8 cellular contexts compared by ENCODE assay signal in the genomic region with DNA sequence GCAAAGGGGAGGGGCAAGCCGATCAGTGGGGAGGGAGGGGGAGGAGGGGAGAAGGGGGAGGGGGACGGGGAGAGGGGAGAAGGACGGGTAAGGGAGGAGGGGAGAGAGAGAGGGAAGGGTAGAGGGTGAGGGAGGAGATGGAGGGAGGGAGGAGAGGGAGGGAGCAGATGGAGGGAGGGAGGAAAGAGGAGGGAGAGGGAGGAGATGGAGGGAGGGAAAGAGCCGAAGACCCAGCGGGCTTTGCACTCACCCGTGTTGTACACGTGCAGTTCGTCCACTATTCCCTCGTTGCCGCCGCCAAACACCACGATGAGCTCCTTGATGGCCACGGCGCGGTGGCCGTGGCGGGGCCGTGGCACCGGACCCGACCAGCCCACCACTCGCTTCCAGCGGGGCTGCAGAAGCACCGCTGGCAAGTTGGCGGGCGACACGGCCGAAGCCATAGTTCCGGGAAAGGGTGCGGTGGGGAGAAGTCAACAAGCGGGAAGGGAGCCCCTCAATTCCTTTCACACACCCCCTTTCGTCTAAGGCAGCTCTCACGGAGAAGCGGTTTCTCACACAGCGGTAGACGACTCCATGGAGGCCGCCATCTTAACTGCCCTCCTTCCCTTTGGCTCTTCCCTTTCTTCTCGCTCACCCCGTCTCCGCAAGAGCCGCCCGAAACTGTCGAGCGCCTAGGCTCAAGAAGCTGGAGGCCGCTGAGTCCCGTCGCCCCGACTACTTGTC. TPM values are rescaled to one million over a fixed set of nuclear protein-coding genes. Genes with fewer than 3 reads are reported as not detected.
DNase-seq lines count a peak whose midpoint lies in the region; ATAC-seq and TF ChIP-seq lines count a peak whose summit lies in the region.

No MANE protein-coding gene starts in this region.

- H3K4me3 Mint-ChIP-seq in Calu3 (ENCODE audit: low read depth, unreplicated experiment) (peak overlapping the region; percentile 89), activated B cell treated with CpG ODN at 0.5 μM for 24 hours (peak overlapping the region; percentile 100), nephron (peak overlapping the region; percentile 96 to 100 (median 100))

- DNase-seq in Calu3 (peak; percentile 13), NCI-H1105 treated with DMSO at 0.1 percent for 48 hours (lab: John Stamatoyannopoulos, UW) (peak; percentile 69), activated B cell treated with CpG ODN at 0.5 μM for 24 hours (no peak), fibroblast of mammary gland (ENCODE audit: low read depth) (peak; percentile 79)

- ATAC-seq in GM21723 (IDR thresholded peaks at IDR 0.05; ENCODE audit: unreplicated experiment) (peak; percentile 10), activated B cell treated with CpG ODN at 0.5 μM for 24 hours (ENCODE audit: low read depth) (peak; percentile 5), GM19463 (IDR thresholded peaks at IDR 0.05; ENCODE audit: unreplicated experiment) (no peak), HG02973 (IDR thresholded peaks at IDR 0.05; ENCODE audit: unreplicated experiment) (no peak)

- H3K9me3 Mint-ChIP-seq in Calu3 (ENCODE audit: low read depth, unreplicated experiment) (no peaks in the 10 kb centered on the region), activated B cell treated with CpG ODN at 0.5 μM for 24 hours (no peaks in the 10 kb centered on the region), nephron (no peaks in the 10 kb centered on the region)

- peaks cover 64% of the 10 kb centered on the region for H3K36me3 Mint-ChIP-seq in Calu3 (ENCODE audit: insufficient read depth, unreplicated experiment)
- peaks cover 17% of the 10 kb centered on the region for H3K36me3 Mint-ChIP-seq in activated B cell treated with CpG ODN at 0.5 μM for 24 hours (ENCODE audit: low read depth)
- peaks cover 6% of the 10 kb centered on the region for H3K36me3 Mint-ChIP-seq in nephron (ENCODE audit: low read depth)

- POLR2A ChIA-PET in activated B cell treated with CpG ODN at 0.5 μM for 24 hours (lab: Charles Lee): interaction anchor here (0.5 to 8.1 kb wide), 24 partner anchors 9 to 1012 kb away, joined by 3 to 114 read pairs (median 4); partner anchors contain the start of genes ARHGAP4, EMD, IDH3G and IRAK1

- BruUV-seq in Calu3 (replicated peaks; lab: Mats Ljungman, UMichigan): TSS peak; percentile 58

- peak overlapping the region; percentile 95 for H3K4me3 ChIP-seq in fibroblast of mammary gland (ENCODE audit: control insufficient read depth, low read depth, low read length)

- peak overlapping the region; percentile 98 for H3K27ac Mint-ChIP-seq in Calu3 (ENCODE audit: unreplicated experiment)
- peak overlapping the region; percentile 100 for H3K27ac Mint-ChIP-seq in activated B cell treated with CpG ODN at 0.5 μM for 24 hours
- H3K27ac Mint-ChIP-seq in nephron: peak overlapping the region; percentile 99 to 100 (median 100)

- peaks cover 34% of the 10 kb centered on the region for H3K4me1 Mint-ChIP-seq in Calu3 (ENCODE audit: low read depth, unreplicated experiment)
- H3K4me1 Mint-ChIP-seq in activated B cell treated with CpG ODN at 0.5 μM for 24 hours: peaks cover 56% of the 10 kb centered on the region
- peaks cover 60% of the 10 kb centered on the region for H3K4me1 Mint-ChIP-seq in nephron

- TF ChIP-seq CTCF in Calu3 (IDR thresholded peaks at IDR 0.05; ENCODE audit: unreplicated experiment) (no peak), activated B cell treated with CpG ODN at 0.5 μM for 24 hours (IDR thresholded peaks at IDR 0.05) (no peak), fibroblast of mammary gland (conservative IDR thresholded peaks at IDR 0.05; ENCODE audit: control insufficient read depth, insufficient read depth, low read depth, low read length) (no peak), nephron (IDR thresholded peaks at IDR 0.05; ENCODE audit: unreplicated experiment in 3 of 3) (no peak)

- CTCF ChIA-PET in Calu3 (lab: Charles Lee): interaction anchor here (0.5 to 1.0 kb wide), 2 partner anchors 42 to 82 kb away, joined by 6 read pairs; no protein-coding TSS in a partner anchor
- CTCF ChIA-PET in activated B cell treated with CpG ODN at 0.5 μM for 24 hours (lab: Charles Lee): interaction anchor here (1.5 to 1.9 kb wide), 2 partner anchors 23 to 43 kb away, joined by 5 to 6 read pairs; no protein-coding TSS in a partner anchor

- H3K27me3 Mint-ChIP-seq in Calu3 (ENCODE audit: unreplicated experiment) (no peaks in the 10 kb centered on the region), activated B cell treated with CpG ODN at 0.5 μM for 24 hours (no peaks in the 10 kb centered on the region), nephron (ENCODE audit: low read depth) (peaks cover 5% of the 10 kb centered on the region)

- intact Hi-C loops in Calu3 (cut with micrococcal nuclease; ENCODE audit: unreplicated experiment): no loop called here
- intact Hi-C loops in activated B cell treated with CpG ODN at 0.5 μM for 24 hours (cut with micrococcal nuclease): loop anchor here (1.0 to 2.0 kb wide), 6 partner anchors 38 to 409 kb away; partner anchors contain the start of genes EMD and MECP2

RNA-seq across cellular contexts. Expression of gene HCFC1, which starts 1.1 kb away (rescaled TPM):
- 76.0 and 77.7 TPM in 2 replicates for total RNA-seq in Calu3 (2022)
- 72.5 and 79.4 TPM in 2 replicates for total RNA-seq in activated B cell treated with CpG ODN at 0.5 μM for 24 hours

RNA-seq across cellular contexts. Expression of gene TMEM187, which starts 2.0 kb away (rescaled TPM):
- total RNA-seq in Calu3 (2022) (9.4 and 9.9 TPM in 2 replicates), activated B cell treated with CpG ODN at 0.5 μM for 24 hours (2.0 and 2.9 TPM in 2 replicates)

RNA-seq across cellular contexts. Expression of gene RENBP, which starts 26.1 kb away (rescaled TPM):
- 0.80 and 1.6 TPM in 2 replicates for total RNA-seq in Calu3 (2022)
- total RNA-seq in activated B cell treated with CpG ODN at 0.5 μM for 24 hours: 14.5 and 20.2 TPM in 2 replicates

RNA-seq across cellular contexts. Expression of gene NAA10, which starts 35.7 kb away (rescaled TPM):
- total RNA-seq in Calu3 (2022) (132 and 139 TPM in 2 replicates), activated B cell treated with CpG ODN at 0.5 μM for 24 hours (94.8 and 109 TPM in 2 replicates)

RNA-seq across cellular contexts. Expression of gene ARHGAP4, which starts 44.5 kb away (rescaled TPM):
- 2.6 and 3.8 TPM in 2 replicates for total RNA-seq in Calu3 (2022)
- total RNA-seq in activated B cell treated with CpG ODN at 0.5 μM for 24 hours: 151 and 158 TPM in 2 replicates

Comparison
In these comparisons a context has a peak if more than half of its experiments do, and no peak if none do; other contexts are left out.
1. ATAC-seq: peak in GM21723 (single experiment) and activated B cell treated with CpG ODN at 0.5 μM for 24 hours (single experiment); none in GM19463 (single experiment) and HG02973 (single experiment).
2. Peak in every context shown above with its lines, with median percentiles within 50 percentile points of each other: H3K27ac Mint-ChIP-seq and H3K4me3 Mint-ChIP-seq.